Comparison of ENCODE assay signal across 40 cellular contexts in the genomic region with DNA sequence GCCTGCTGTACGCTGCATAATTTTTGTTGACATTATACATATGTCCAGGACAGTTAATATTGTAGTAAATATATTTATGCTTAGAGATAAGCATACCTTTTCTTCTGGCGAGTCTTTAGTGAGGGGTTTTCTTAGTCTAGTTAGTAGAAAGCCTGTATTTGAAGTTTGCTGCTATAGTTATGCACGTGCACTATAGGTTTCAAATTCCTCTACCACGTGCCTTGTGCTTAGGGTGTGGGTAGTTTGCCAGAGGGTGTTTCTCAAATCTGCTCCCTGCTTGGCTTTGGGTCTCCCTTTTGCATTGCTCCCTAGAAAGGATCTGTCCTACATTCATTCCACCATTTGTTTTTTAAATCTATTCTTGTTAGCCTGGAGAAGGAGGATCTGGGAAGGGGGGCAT.
"Had no signal": no experiment of that assay in that cellular context is flagged by ENCODE, and none has a peak within 500 bp of the region (broad histone marks: within the 10 kb centered on the region; RNA-seq: fewer than 3 reads in every experiment).

No MANE protein-coding gene starts in this region.

- DNase-seq: activated effector memory CD4-positive, alpha-beta T cell treated with anti-CD3 and anti-CD28 coated beads, Interleukin-2, amount 50 U/mL, for 16 hours; activated effector memory CD4-positive, alpha-beta T cell treated with Interleukin-2 at 50 U/mL for 16 hours; activated gamma-delta T cell; activated gamma-delta T cell treated with Interleukin-2 at 50 U/mL for 16 hours; activated naive CD4-positive, alpha-beta T cell; activated naive CD4-positive, alpha-beta T cell treated with anti-CD3 and anti-CD28 coated beads for 36 hours; activated naive CD4-positive, alpha-beta T cell treated with anti-CD3 and anti-CD28 coated beads, Interleukin-2, amount 10 ng/mL, durations not matched to agents 7 days and 5 days; activated naive CD4-positive, alpha-beta T cell treated with anti-CD3 and anti-CD28 coated beads, Interleukin-2, amount 50 U/mL, for 16 hours; activated naive CD4-positive, alpha-beta T cell treated with Interleukin-2 at 50 U/mL for 16 hours; activated naive CD8-positive, alpha-beta T cell treated with anti-CD3 and anti-CD28 coated beads for 36 hours; activated naive CD8-positive, alpha-beta T cell treated with anti-CD3 and anti-CD28 coated beads, Interleukin-2, amount 10 ng/mL, durations not matched to agents 7 days and 5 days; activated naive CD8-positive, alpha-beta T cell treated with anti-CD3 and anti-CD28 coated beads, Interleukin-2, amount 50 U/mL, for 24 hours; activated T-cell treated with anti-CD3 and anti-CD28 coated beads, Interleukin-2, amount 50 U/mL, for 1 hour; activated T-cell treated with anti-CD3 and anti-CD28 coated beads, Interleukin-2, amount 50 U/mL, for 24 hours; activated T-cell treated with anti-CD3 and anti-CD28 coated beads, Interleukin-2, amount 50 U/mL, for 4 hours; activated T-cell treated with anti-CD3 and anti-CD28 coated beads, Interleukin-2, amount 50 U/mL, for 48 hours; activated T-cell treated with anti-CD3 and anti-CD28 coated beads, Interleukin-2, amount 50 U/mL, for 72 hours; adrenal gland; amniotic stem cell; amygdala; anterior cingulate cortex; aorta; body of pancreas; brain microvascular endothelial cell; caudate nucleus; central memory CD4-positive, alpha-beta T cell; cerebellar nuclear complex had no signal

- H3K9me3 Mint-ChIP-seq: activated T-helper 1 cell treated with anti-CD3 and anti-CD28 coated beads, Interleukin-12 subunit alpha, Interleukin-12 subunit beta, Interleukin-2, Interleukin-4 antibody, amounts not matched to agents 30 ng/mL and 10 ng/mL and 1 ng/mL, durations not matched to agents 14 hours and 24 hours and 36 hours; activated T-helper 2 cell treated with anti-CD3 and anti-CD28 coated beads, Interferon-gamma antibody, Interleukin-2, Interleukin-4, amounts not matched to agents 10 μg/mL and 5 μg/mL and 100 μg/mL, durations not matched to agents 14 hours and 24 hours and 36 hours had no signal

- H3K4me3 Mint-ChIP-seq: activated naive CD4-positive, alpha-beta T cell treated with anti-CD3 and anti-CD28 coated beads for 36 hours; activated naive CD4-positive, alpha-beta T cell treated with anti-CD3 and anti-CD28 coated beads, Interleukin-2, amount 10 ng/mL, durations not matched to agents 7 days and 5 days; activated naive CD4-positive, alpha-beta T cell treated with anti-CD3 and anti-CD28 coated beads, Interleukin-2, amount 50 U/mL, for 24 hours; activated naive CD8-positive, alpha-beta T cell; activated naive CD8-positive, alpha-beta T cell treated with anti-CD3 and anti-CD28 coated beads for 36 hours; activated naive CD8-positive, alpha-beta T cell treated with anti-CD3 and anti-CD28 coated beads, Interleukin-2, amount 10 ng/mL, durations not matched to agents 7 days and 5 days; activated naive CD8-positive, alpha-beta T cell treated with anti-CD3 and anti-CD28 coated beads, Interleukin-2, amount 50 U/mL, for 24 hours; activated T-cell treated with anti-CD3 and anti-CD28 coated beads, Interleukin-2, amount 50 U/mL, for 24 hours; activated T-cell treated with anti-CD3 and anti-CD28 coated beads, Interleukin-2, amount 50 U/mL, for 4 hours; activated T-cell treated with anti-CD3 and anti-CD28 coated beads, Interleukin-2, amount 50 U/mL, for 72 hours; activated T-helper 1 cell treated with anti-CD3 and anti-CD28 coated beads, Interleukin-12 subunit alpha, Interleukin-12 subunit beta, Interleukin-2, Interleukin-4 antibody, amounts not matched to agents 30 ng/mL and 10 ng/mL and 1 ng/mL, durations not matched to agents 14 hours and 24 hours and 36 hours; activated T-helper 17 cell treated with anti-CD3 and anti-CD28 coated beads, Interleukin-2, amount 50 U/mL, for 72 hours; brain; central memory CD8-positive, alpha-beta T cell had no signal

- H3K4me1 ChIP-seq: adrenal gland, ascending aorta, body of pancreas, breast epithelium had no signal

- H3K27ac ChIP-seq: adrenal gland, ascending aorta, body of pancreas, brain microvascular endothelial cell, breast epithelium, cardiac muscle cell had no signal

- H3K4me1 Mint-ChIP-seq: activated naive CD4-positive, alpha-beta T cell treated with anti-CD3 and anti-CD28 coated beads, Interleukin-2, amount 10 ng/mL, durations not matched to agents 7 days and 5 days; activated naive CD4-positive, alpha-beta T cell treated with anti-CD3 and anti-CD28 coated beads, Interleukin-2, amount 50 U/mL, for 24 hours; activated naive CD8-positive, alpha-beta T cell treated with anti-CD3 and anti-CD28 coated beads for 36 hours; activated naive CD8-positive, alpha-beta T cell treated with anti-CD3 and anti-CD28 coated beads, Interleukin-2, amount 10 ng/mL, durations not matched to agents 7 days and 5 days; activated naive CD8-positive, alpha-beta T cell treated with anti-CD3 and anti-CD28 coated beads, Interleukin-2, amount 50 U/mL, for 24 hours; activated T-helper 17 cell treated with anti-CD3 and anti-CD28 coated beads, Interleukin-2, amount 50 U/mL, for 72 hours; brain; central memory CD8-positive, alpha-beta T cell had no signal

- H3K9me3 ChIP-seq: adrenal gland, ascending aorta had no signal

- H3K36me3 ChIP-seq: adrenal gland, ascending aorta, brain microvascular endothelial cell, breast epithelium, cardiac muscle cell had no signal

- FAIRE-seq: astrocyte, bronchial epithelial cell had no signal

- H3K4me3 ChIP-seq: adrenal gland, ascending aorta, body of pancreas, breast epithelium, cardiac muscle cell had no signal

- ATAC-seq: activated naive CD4-positive, alpha-beta T cell treated with anti-CD3 and anti-CD28 coated beads, Interleukin-2, amount 50 U/mL, for 72 hours; activated naive CD8-positive, alpha-beta T cell treated with anti-CD3 and anti-CD28 coated beads, Interleukin-2, amount 50 U/mL, for 24 hours; activated T-cell treated with anti-CD3 and anti-CD28 coated beads, Interleukin-2, amount 50 U/mL, for 4 hours; activated T-cell treated with anti-CD3 and anti-CD28 coated beads, Interleukin-2, amount 50 U/mL, for 72 hours; activated T-helper 17 cell treated with anti-CD3 and anti-CD28 coated beads, Interleukin-2, amount 50 U/mL, for 72 hours; body of pancreas had no signal

- H3K27me3 Mint-ChIP-seq: activated naive CD4-positive, alpha-beta T cell treated with anti-CD3 and anti-CD28 coated beads, Interleukin-2, amount 10 ng/mL, durations not matched to agents 7 days and 5 days; activated naive CD8-positive, alpha-beta T cell treated with anti-CD3 and anti-CD28 coated beads, Interleukin-2, amount 10 ng/mL, durations not matched to agents 7 days and 5 days; activated T-cell treated with anti-CD3 and anti-CD28 coated beads, Interleukin-2, amount 50 U/mL, for 24 hours had no signal

- H3K27me3 ChIP-seq: adrenal gland, ascending aorta, body of pancreas, brain microvascular endothelial cell, breast epithelium, cardiac muscle cell had no signal

- H3K36me3 Mint-ChIP-seq: activated naive CD4-positive, alpha-beta T cell treated with anti-CD3 and anti-CD28 coated beads, Interleukin-2, amount 10 ng/mL, durations not matched to agents 7 days and 5 days; activated naive CD4-positive, alpha-beta T cell treated with anti-CD3 and anti-CD28 coated beads, Interleukin-2, amount 50 U/mL, for 24 hours; activated naive CD8-positive, alpha-beta T cell treated with anti-CD3 and anti-CD28 coated beads for 36 hours; activated naive CD8-positive, alpha-beta T cell treated with anti-CD3 and anti-CD28 coated beads, Interleukin-2, amount 10 ng/mL, durations not matched to agents 7 days and 5 days; brain had no signal

- H3K27ac Mint-ChIP-seq: activated naive CD4-positive, alpha-beta T cell treated with anti-CD3 and anti-CD28 coated beads for 36 hours; activated naive CD4-positive, alpha-beta T cell treated with anti-CD3 and anti-CD28 coated beads, Interleukin-2, amount 10 ng/mL, durations not matched to agents 7 days and 5 days; activated naive CD4-positive, alpha-beta T cell treated with anti-CD3 and anti-CD28 coated beads, Interleukin-2, amount 50 U/mL, for 24 hours; activated naive CD4-positive, alpha-beta T cell treated with anti-CD3 and anti-CD28 coated beads, Interleukin-2, amount 50 U/mL, for 72 hours; activated naive CD8-positive, alpha-beta T cell; activated naive CD8-positive, alpha-beta T cell treated with anti-CD3 and anti-CD28 coated beads for 36 hours; activated naive CD8-positive, alpha-beta T cell treated with anti-CD3 and anti-CD28 coated beads, Interleukin-2, amount 10 ng/mL, durations not matched to agents 7 days and 5 days; activated naive CD8-positive, alpha-beta T cell treated with anti-CD3 and anti-CD28 coated beads, Interleukin-2, amount 50 U/mL, for 24 hours; activated T-cell treated with anti-CD3 and anti-CD28 coated beads, Interleukin-2, amount 50 U/mL, for 24 hours; activated T-cell treated with anti-CD3 and anti-CD28 coated beads, Interleukin-2, amount 50 U/mL, for 72 hours; activated T-helper 1 cell treated with anti-CD3 and anti-CD28 coated beads, Interleukin-12 subunit alpha, Interleukin-12 subunit beta, Interleukin-2, Interleukin-4 antibody, amounts not matched to agents 30 ng/mL and 10 ng/mL and 1 ng/mL, durations not matched to agents 14 hours and 24 hours and 36 hours; activated T-helper 17 cell treated with anti-CD3 and anti-CD28 coated beads, Interleukin-2, amount 50 U/mL, for 72 hours; activated T-helper 2 cell treated with anti-CD3 and anti-CD28 coated beads, Interferon-gamma antibody, Interleukin-2, Interleukin-4, amounts not matched to agents 10 μg/mL and 5 μg/mL and 100 μg/mL, durations not matched to agents 14 hours and 24 hours and 36 hours; brain had no signal
